In genomic region chr9:80804873-80805272, GRCh38 we compare ENCODE assay signal across 26 cellular contexts.
"Had no signal": no experiment of that assay in that cellular context is flagged by ENCODE, and none has a peak within 500 bp of the region (broad histone marks: within the 10 kb centered on the region; RNA-seq: fewer than 3 reads in every experiment).

No MANE protein-coding gene starts in this region.

- H3K79me2 ChIP-seq: hepatocyte had no signal

- H3K27me3 ChIP-seq: dorsolateral prefrontal cortex, esophagus muscularis mucosa, foreskin keratinocyte, gastroesophageal sphincter, heart left ventricle, hepatocyte had no signal

- FAIRE-seq: colon, endothelial cell of umbilical vein, frontal cortex, kidney had no signal

- H3K36me3 ChIP-seq: esophagus muscularis mucosa, gastroesophageal sphincter, heart left ventricle, left ventricle myocardium inferior, lower lobe of right lung had no signal

- H3K4me2 ChIP-seq: hepatocyte had no signal

- H3K9me3 ChIP-seq: lower lobe of right lung had no signal

- H3K4me3 Mint-ChIP-seq: immature natural killer cell, mesothelial cell of epicardium, naive B cell had no signal

- H3K4me3 ChIP-seq: coronary artery, dorsolateral prefrontal cortex, esophagus muscularis mucosa, gastroesophageal sphincter, heart left ventricle, hepatocyte, left ventricle myocardium inferior, lower lobe of right lung, mucosa of descending colon had no signal

- H3K4me1 ChIP-seq: foreskin keratinocyte, heart left ventricle, left ventricle myocardium inferior, lower lobe of right lung had no signal

- H2AFZ ChIP-seq: hepatocyte had no signal

- H3K36me3 Mint-ChIP-seq: immature natural killer cell, mesothelial cell of epicardium had no signal

- H3K27ac Mint-ChIP-seq: immature natural killer cell, mesothelial cell of epicardium, naive B cell had no signal

- DNase-seq: dermis blood vessel endothelial cell; dorsolateral prefrontal cortex; effector CD4-positive, alpha-beta T cell; effector memory CD4-positive, alpha-beta T cell; foreskin keratinocyte; heart left ventricle; hypothalamus; immature natural killer cell; islet precursor cell; kidney; kidney glomerular epithelial cell; left colon; left ventricle myocardium inferior; lower lobe of right lung; mesenchymal stem cell; mucosa of descending colon; naive B cell had no signal

- H3K27ac ChIP-seq: coronary artery, dorsolateral prefrontal cortex, esophagus muscularis mucosa, foreskin keratinocyte, gastroesophageal sphincter, heart left ventricle, hepatocyte, left ventricle myocardium inferior, lower lobe of right lung had no signal

- H3K27me3 Mint-ChIP-seq: naive B cell had no signal

- ATAC-seq: foreskin keratinocyte, gastroesophageal sphincter, heart left ventricle, left colon, left lobe of liver, lower lobe of right lung, mucosa of descending colon had no signal

- H3K4me1 Mint-ChIP-seq: immature natural killer cell, mesothelial cell of epicardium, naive B cell had no signal
